Comparison of ENCODE assay signal across 14 cellular contexts in the genomic region with DNA sequence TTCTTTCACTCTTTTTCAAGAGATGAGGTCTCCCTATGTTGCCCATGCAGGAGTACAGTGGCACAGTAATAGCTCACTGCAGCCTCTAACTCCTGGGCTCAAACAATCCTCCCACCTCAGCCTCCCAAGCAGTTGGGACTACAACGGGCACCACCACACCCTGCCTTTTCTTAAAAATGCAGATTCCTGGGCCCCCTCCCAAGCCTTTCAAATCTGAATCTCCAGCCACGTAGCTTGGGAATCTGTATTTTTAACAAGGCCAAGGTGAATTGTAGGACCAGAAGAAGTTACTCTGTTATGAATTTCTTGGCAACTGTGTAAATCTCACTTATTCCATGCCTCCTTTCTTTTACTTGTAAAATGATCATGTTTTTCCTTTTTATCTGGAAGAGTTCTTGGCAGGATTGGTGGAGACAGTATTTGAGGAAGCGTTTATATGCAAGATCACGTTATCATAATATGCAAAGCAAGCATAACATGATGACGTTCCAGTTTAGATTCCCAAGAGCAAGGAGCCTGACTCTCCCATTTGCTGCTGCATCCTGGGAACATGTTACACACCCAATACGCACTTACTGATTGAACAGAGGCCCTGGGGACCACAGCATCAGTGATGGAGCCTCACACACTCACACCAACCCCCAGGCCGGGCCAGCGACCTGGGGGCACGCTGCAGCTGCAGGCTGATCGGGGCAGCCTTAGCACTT.
"Had no signal": no experiment of that assay in that cellular context is flagged by ENCODE, and none has a peak within 500 bp of the region (broad histone marks: within the 10 kb centered on the region; RNA-seq: fewer than 3 reads in every experiment).

No MANE protein-coding gene starts in this region.

- H3K9me3 Mint-ChIP-seq: activated CD4-positive, alpha-beta memory T cell treated with anti-CD3 and anti-CD28 coated beads, Interleukin-2, amount 10 ng/mL, durations not matched to agents 7 days and 5 days; naive B cell had no signal

- H3K36me3 ChIP-seq: prostate gland, sigmoid colon had no signal

- H3K4me1 Mint-ChIP-seq: activated CD4-positive, alpha-beta memory T cell treated with anti-CD3 and anti-CD28 coated beads, Interleukin-2, amount 10 ng/mL, durations not matched to agents 7 days and 5 days had no signal

- H3K4me3 Mint-ChIP-seq: activated CD4-positive, alpha-beta memory T cell treated with anti-CD3 and anti-CD28 coated beads, Interleukin-2, amount 10 ng/mL, durations not matched to agents 7 days and 5 days; brain; naive B cell had no signal

- H3K4me1 ChIP-seq: prostate gland, upper lobe of left lung had no signal

- ATAC-seq: left colon had no signal

- H3K27me3 ChIP-seq: sigmoid colon, SJSA1, upper lobe of left lung had no signal

- H3K36me3 Mint-ChIP-seq: naive B cell had no signal

- H3K27ac Mint-ChIP-seq: activated CD4-positive, alpha-beta memory T cell treated with anti-CD3 and anti-CD28 coated beads, Interleukin-2, amount 10 ng/mL, durations not matched to agents 7 days and 5 days had no signal

- DNase-seq: activated CD4-positive, alpha-beta memory T cell treated with anti-CD3 and anti-CD28 coated beads, Interleukin-2, amount 10 ng/mL, durations not matched to agents 7 days and 5 days; activated CD4-positive, alpha-beta T cell treated with anti-CD3 and anti-CD28 coated beads for 1 hour; activated CD8-positive, alpha-beta memory T cell treated with anti-CD3 and anti-CD28 coated beads, Interleukin-2, amount 50 U/mL, for 4 hours; left colon; midbrain; naive B cell; sigmoid colon; stimulated activated naive CD4-positive, alpha-beta T cell treated with Interleukin-2 at 50 U/mL for 16 hours; SW 1271 had no signal

- H3K4me3 ChIP-seq: lung, prostate gland, sigmoid colon, SJSA1, upper lobe of left lung had no signal

- H3K27ac ChIP-seq: prostate gland, sigmoid colon, SJSA1, upper lobe of left lung had no signal

- H3K27me3 Mint-ChIP-seq: activated CD4-positive, alpha-beta memory T cell treated with anti-CD3 and anti-CD28 coated beads, Interleukin-2, amount 10 ng/mL, durations not matched to agents 7 days and 5 days; brain; naive B cell had no signal

- H3K9me3 ChIP-seq: prostate gland, sigmoid colon, SJSA1, upper lobe of left lung had no signal
